ENCODE assay signal across 9 cellular contexts in the genomic region with DNA sequence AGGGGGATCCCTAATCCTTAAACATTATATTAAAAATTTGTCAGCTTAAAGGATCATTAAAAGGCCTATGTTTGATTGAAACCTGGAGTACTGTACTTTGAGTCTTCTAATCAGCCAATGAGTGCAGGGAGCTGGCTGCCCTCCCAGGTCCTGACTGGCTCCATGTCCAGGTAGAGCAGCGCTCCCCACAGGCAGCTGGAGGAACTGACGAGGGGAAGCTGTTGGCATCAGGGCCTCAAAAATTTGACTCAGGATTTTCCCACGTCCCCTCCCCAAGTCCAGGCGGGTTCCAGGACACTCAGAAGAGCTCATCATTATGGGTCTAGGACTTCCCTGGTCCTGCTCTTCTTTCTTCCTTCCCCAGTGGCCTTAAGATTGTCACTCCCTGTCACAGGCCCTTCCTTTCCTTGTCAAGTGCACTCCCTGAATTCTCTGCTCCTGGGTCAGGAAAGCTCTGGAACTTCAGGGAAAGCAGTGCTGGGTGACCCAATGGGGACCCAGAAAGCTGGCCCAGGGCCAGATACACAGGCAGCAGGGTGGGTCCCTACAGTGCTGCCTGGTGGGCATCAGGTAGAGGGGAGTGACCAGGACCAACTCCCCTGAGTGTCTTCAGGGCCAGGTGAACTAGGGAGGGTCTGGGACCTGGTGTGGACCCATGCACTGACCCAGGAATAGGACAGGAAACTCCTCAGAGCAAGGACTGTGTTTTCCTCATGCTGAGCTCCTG.
DNase-seq lines count a peak whose midpoint lies in the region; ATAC-seq and TF ChIP-seq lines count a peak whose summit lies in the region.
"Had no signal": no experiment of that assay in that cellular context is flagged by ENCODE, and none has a peak within 500 bp of the region (broad histone marks: within the 10 kb centered on the region; RNA-seq: fewer than 3 reads in every experiment).

No MANE protein-coding gene starts in this region.

- no peak overlapping the region for H3K4me2 ChIP-seq in SU-DHL-6 (ENCODE audit: low read depth, low read length, poor library complexity, severe bottlenecking)

- H3K27ac ChIP-seq in SU-DHL-6 (ENCODE audit: low read depth, low read length), result no peak overlapping the region
- H3K27ac ChIP-seq: left ventricle myocardium inferior had no signal

- H3K36me3 ChIP-seq in SU-DHL-6 (ENCODE audit: low read length), result no peaks in the 10 kb centered on the region
- H3K36me3 ChIP-seq: left ventricle myocardium inferior had no signal

- no peaks in the 10 kb centered on the region for H3K27me3 ChIP-seq in SU-DHL-6 (ENCODE audit: low read length)

- H3K9me3 ChIP-seq in SU-DHL-6 (ENCODE audit: insufficient read depth, low read length), result no peaks in the 10 kb centered on the region
- H3K9me3 ChIP-seq: left ventricle myocardium inferior had no signal

- DNase-seq in AG09309 (ENCODE audit: low read depth), result no peak
- DNase-seq in GM13976 (ENCODE audit: low spot score), result no peak
- peak; percentile 81 for DNase-seq in iPS-NIHi7 (ENCODE audit: extremely low spot score)
- no peak for DNase-seq in cerebellar nuclear complex (lab: John Stamatoyannopoulos, UW)
- no peak for DNase-seq in NCI-H774 (lab: John Stamatoyannopoulos, UW)

- H2AFZ ChIP-seq in SU-DHL-6 (ENCODE audit: low read depth, low read length, severe bottlenecking), result no peak overlapping the region

- no peaks in the 10 kb centered on the region for H3K9me2 ChIP-seq in SU-DHL-6 (replicated peaks; ENCODE audit: insufficient read depth, low read length)

- H3K4me3 ChIP-seq in AG09309 (ENCODE audit: control insufficient read depth, low read depth, low read length) (no peak overlapping the region), SU-DHL-6 (ENCODE audit: insufficient read depth, low read length, poor library complexity, severe bottlenecking) (no peak overlapping the region)
- H3K4me3 ChIP-seq: left ventricle myocardium inferior had no signal

- no peaks in the 10 kb centered on the region for H4K20me1 ChIP-seq in SU-DHL-6 (ENCODE audit: low read depth, low read length)

- H3K79me2 ChIP-seq in SU-DHL-6 (ENCODE audit: insufficient read depth, low read length), result no peaks in the 10 kb centered on the region

- in situ Hi-C loops in GM13976 (cut with MboI; ENCODE audit: low sequenced_read_pairs, unreplicated experiment), result loop anchor here (10.0 kb wide), 1 partner anchor 45 kb away; no protein-coding TSS in a partner anchor

- TF ChIP-seq CTCF in AG09309 (IDR thresholded peaks at IDR 0.05; ENCODE audit: control insufficient read depth, insufficient read depth, low read depth, low read length, missing control alignments), result peak; percentile 12
- TF ChIP-seq CTCF in GM13976 (IDR thresholded peaks at IDR 0.05; ENCODE audit: borderline replicate concordance, control extremely low read depth, extremely low read depth, insufficient read depth, missing control alignments), result peak; percentile 7
- TF ChIP-seq CTCF in SU-DHL-6 (IDR thresholded peaks at IDR 0.05; ENCODE audit: insufficient read depth, low read length, poor library complexity, severe bottlenecking), result peak; percentile 25

- no peak overlapping the region for H3K9ac ChIP-seq in SU-DHL-6 (ENCODE audit: low read length)

- H3F3A ChIP-seq in SU-DHL-6 (ENCODE audit: insufficient read depth), result no peaks in the 10 kb centered on the region

- ATAC-seq in HG02759 (IDR thresholded peaks at IDR 0.05; ENCODE audit: unreplicated experiment), result no peak
- no peak for ATAC-seq in GM21619 (IDR thresholded peaks at IDR 0.05; ENCODE audit: unreplicated experiment)
